Comparison of ENCODE assay signal across 1 cellular context in genomic region chr3:124700880-124701684, GRCh38.
TF ChIP-seq lines count a peak whose summit lies in the region.

No MANE protein-coding gene starts in this region.

TF ChIP-seq in HepG2, 621 proteins besides CTCF, POLR2A, EP300 and RAD21 (continued from another document and continues in another):
- TF ChIP-seq ZSCAN30 (CRISPR knock-in tag; IDR thresholded peaks at IDR 0.05) = no peak
- TF ChIP-seq IRX3 (CRISPR knock-in tag; IDR thresholded peaks at IDR 0.05; ENCODE audit: borderline replicate concordance, low read depth) = no peak
- 0 out of 2 replicates have a peak, but pooled peaks have one; percentile 8 for TF ChIP-seq MAZ (IDR thresholded peaks at IDR 0.05; ENCODE audit: borderline replicate concordance, low read depth, low read length)
- peak; percentile 83 for TF ChIP-seq MAZ (CRISPR knock-in tag; IDR thresholded peaks at IDR 0.05; ENCODE audit: low read depth)
- peak; percentile 70; the same call in 1 of the 2 replicates for TF ChIP-seq ZNF724P (CRISPR knock-in tag; IDR thresholded peaks at IDR 0.05; ENCODE audit: borderline replicate concordance)
- no peak for TF ChIP-seq ZNF549 (CRISPR knock-in tag; IDR thresholded peaks at IDR 0.05)
- TF ChIP-seq RBFOX2 (IDR thresholded peaks at IDR 0.05; ENCODE audit: low read depth, low read length) = no peak
- TF ChIP-seq ARNT2 (CRISPR knock-in tag; IDR thresholded peaks at IDR 0.05; ENCODE audit: low read depth) = peak; percentile 62; the same call in 1 of the 2 replicates
- TF ChIP-seq, protein P1, sequence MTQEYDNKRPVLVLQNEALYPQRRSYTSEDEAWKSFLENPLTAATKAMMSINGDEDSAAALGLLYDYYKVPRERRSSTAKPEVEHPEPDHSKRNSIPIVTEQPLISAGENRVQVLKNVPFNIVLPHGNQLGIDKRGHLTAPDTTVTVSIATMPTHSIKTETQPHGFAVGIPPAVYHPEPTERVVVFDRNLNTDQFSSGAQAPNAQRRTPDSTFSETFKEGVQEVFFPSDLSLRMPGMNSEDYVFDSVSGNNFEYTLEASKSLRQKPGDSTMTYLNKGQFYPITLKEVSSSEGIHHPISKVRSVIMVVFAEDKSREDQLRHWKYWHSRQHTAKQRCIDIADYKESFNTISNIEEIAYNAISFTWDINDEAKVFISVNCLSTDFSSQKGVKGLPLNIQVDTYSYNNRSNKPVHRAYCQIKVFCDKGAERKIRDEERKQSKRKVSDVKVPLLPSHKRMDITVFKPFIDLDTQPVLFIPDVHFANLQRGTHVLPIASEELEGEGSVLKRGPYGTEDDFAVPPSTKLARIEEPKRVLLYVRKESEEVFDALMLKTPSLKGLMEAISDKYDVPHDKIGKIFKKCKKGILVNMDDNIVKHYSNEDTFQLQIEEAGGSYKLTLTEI (CRISPR knock-in tag; conservative IDR thresholded peaks at IDR 0.05) = no peak
- TF ChIP-seq ZNF496 (CRISPR knock-in tag; IDR thresholded peaks at IDR 0.05; ENCODE audit: insufficient replicate concordance) = no peak
- no peak for TF ChIP-seq NBN (conservative IDR thresholded peaks at IDR 0.05)
- peak; percentile 96 for TF ChIP-seq JUND (CRISPR knock-in tag; IDR thresholded peaks at IDR 0.05)
- no peak for TF ChIP-seq ZNF576 (CRISPR knock-in tag; IDR thresholded peaks at IDR 0.05)
- TF ChIP-seq, protein P2, sequence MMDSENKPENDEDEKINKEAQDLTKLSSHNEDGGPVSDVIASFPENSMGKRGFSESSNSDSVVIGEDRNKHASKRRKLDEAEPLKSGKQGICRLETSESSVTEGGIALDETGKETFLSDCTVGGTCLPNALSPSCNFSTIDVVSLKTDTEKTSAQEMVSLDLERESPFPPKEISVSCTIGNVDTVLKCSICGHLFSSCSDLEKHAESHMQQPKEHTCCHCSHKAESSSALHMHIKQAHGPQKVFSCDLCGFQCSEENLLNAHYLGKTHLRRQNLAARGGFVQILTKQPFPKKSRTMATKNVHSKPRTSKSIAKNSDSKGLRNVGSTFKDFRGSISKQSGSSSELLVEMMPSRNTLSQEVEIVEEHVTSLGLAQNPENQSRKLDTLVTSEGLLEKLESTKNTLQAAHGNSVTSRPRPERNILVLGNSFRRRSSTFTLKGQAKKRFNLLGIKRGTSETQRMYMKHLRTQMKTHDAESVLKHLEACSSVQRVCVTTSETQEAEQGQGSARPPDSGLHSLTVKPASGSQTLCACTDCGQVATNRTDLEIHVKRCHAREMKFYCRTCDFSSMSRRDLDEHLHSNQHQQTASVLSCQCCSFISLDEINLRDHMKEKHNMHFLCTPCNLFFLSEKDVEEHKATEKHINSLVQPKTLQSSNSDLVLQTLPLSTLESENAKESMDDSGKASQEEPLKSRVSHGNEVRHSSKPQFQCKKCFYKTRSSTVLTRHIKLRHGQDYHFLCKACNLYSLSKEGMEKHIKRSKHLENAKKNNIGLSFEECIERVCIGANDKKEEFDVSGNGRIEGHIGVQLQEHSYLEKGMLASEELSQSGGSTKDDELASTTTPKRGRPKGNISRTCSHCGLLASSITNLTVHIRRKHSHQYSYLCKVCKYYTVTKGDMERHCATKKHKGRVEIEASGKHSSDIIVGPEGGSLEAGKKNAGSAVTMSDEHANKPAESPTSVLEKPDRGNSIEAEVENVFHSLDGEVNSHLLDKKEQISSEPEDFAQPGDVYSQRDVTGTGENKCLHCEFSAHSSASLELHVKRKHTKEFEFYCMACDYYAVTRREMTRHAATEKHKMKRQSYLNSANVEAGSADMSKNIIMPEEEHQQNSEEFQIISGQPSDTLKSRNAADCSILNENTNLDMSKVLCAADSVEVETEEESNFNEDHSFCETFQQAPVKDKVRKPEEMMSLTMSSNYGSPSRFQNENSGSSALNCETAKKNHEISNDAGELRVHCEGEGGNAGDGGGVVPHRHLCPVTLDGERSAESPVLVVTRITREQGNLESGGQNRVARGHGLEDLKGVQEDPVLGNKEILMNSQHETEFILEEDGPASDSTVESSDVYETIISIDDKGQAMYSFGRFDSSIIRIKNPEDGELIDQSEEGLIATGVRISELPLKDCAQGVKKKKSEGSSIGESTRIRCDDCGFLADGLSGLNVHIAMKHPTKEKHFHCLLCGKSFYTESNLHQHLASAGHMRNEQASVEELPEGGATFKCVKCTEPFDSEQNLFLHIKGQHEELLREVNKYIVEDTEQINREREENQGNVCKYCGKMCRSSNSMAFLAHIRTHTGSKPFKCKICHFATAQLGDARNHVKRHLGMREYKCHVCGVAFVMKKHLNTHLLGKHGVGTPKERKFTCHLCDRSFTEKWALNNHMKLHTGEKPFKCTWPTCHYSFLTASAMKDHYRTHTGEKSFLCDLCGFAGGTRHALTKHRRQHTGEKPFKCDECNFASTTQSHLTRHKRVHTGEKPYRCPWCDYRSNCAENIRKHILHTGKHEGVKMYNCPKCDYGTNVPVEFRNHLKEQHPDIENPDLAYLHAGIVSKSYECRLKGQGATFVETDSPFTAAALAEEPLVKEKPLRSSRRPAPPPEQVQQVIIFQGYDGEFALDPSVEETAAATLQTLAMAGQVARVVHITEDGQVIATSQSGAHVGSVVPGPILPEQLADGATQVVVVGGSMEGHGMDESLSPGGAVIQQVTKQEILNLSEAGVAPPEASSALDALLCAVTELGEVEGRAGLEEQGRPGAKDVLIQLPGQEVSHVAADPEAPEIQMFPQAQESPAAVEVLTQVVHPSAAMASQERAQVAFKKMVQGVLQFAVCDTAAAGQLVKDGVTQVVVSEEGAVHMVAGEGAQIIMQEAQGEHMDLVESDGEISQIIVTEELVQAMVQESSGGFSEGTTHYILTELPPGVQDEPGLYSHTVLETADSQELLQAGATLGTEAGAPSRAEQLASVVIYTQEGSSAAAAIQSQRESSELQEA (CRISPR knock-in tag; IDR thresholded peaks at IDR 0.05; ENCODE audit: not compliant biosample characterization) = no peak
- TF ChIP-seq SOX13 (IDR thresholded peaks at IDR 0.05) = peak; percentile 66
- TF ChIP-seq SOX13 (CRISPR knock-in tag; conservative IDR thresholded peaks at IDR 0.05 in 1 of 2, IDR thresholded peaks at IDR 0.05 in 1 of 2) = peak in 1 of 2 experiments; percentile 90; a peak in 2 of 4 replicates
- TF ChIP-seq GPN1 (CRISPR knock-in tag; IDR thresholded peaks at IDR 0.05; ENCODE audit: borderline replicate concordance) = no peak
- TF ChIP-seq ZFP36L2 (CRISPR knock-in tag; IDR thresholded peaks at IDR 0.05) = no peak
- peak; percentile 94 for TF ChIP-seq ZNF614 (CRISPR knock-in tag; IDR thresholded peaks at IDR 0.05; ENCODE audit: borderline replicate concordance)
- TF ChIP-seq ZNF20 (CRISPR knock-in tag; IDR thresholded peaks at IDR 0.05) = no peak
- TF ChIP-seq ZNF792 (CRISPR knock-in tag; IDR thresholded peaks at IDR 0.05) = 0 out of 2 replicates have a peak, but pooled peaks have one; percentile 57
- no peak for TF ChIP-seq CBFB (CRISPR knock-in tag; IDR thresholded peaks at IDR 0.05)
- no peak; the same call in 1 of the 2 replicates for TF ChIP-seq EHMT2 (IDR thresholded peaks at IDR 0.05; ENCODE audit: borderline replicate concordance, low read depth, low read length)
- no peak for TF ChIP-seq ZNF672 (CRISPR knock-in tag; IDR thresholded peaks at IDR 0.05)
- TF ChIP-seq POLR2AphosphoS5 (IDR thresholded peaks at IDR 0.05; ENCODE audit: low read depth, low read length) = peak; percentile 95
- TF ChIP-seq ZNF790 (CRISPR knock-in tag; IDR thresholded peaks at IDR 0.05; ENCODE audit: borderline replicate concordance) = no peak
- TF ChIP-seq, protein P3, sequence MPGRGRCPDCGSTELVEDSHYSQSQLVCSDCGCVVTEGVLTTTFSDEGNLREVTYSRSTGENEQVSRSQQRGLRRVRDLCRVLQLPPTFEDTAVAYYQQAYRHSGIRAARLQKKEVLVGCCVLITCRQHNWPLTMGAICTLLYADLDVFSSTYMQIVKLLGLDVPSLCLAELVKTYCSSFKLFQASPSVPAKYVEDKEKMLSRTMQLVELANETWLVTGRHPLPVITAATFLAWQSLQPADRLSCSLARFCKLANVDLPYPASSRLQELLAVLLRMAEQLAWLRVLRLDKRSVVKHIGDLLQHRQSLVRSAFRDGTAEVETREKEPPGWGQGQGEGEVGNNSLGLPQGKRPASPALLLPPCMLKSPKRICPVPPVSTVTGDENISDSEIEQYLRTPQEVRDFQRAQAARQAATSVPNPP (CRISPR knock-in tag; IDR thresholded peaks at IDR 0.05) = no peak
- TF ChIP-seq TARDBP (CRISPR knock-in tag; IDR thresholded peaks at IDR 0.05) = peak; percentile 83
- TF ChIP-seq RFX1 (IDR thresholded peaks at IDR 0.05) = no peak
- no peak; the same call in 1 of the 2 replicates for TF ChIP-seq ZNF124 (CRISPR knock-in tag; IDR thresholded peaks at IDR 0.05)
- peak; percentile 75 for TF ChIP-seq ZNF441 (CRISPR knock-in tag; IDR thresholded peaks at IDR 0.05; ENCODE audit: borderline replicate concordance)
- TF ChIP-seq, protein P4, sequence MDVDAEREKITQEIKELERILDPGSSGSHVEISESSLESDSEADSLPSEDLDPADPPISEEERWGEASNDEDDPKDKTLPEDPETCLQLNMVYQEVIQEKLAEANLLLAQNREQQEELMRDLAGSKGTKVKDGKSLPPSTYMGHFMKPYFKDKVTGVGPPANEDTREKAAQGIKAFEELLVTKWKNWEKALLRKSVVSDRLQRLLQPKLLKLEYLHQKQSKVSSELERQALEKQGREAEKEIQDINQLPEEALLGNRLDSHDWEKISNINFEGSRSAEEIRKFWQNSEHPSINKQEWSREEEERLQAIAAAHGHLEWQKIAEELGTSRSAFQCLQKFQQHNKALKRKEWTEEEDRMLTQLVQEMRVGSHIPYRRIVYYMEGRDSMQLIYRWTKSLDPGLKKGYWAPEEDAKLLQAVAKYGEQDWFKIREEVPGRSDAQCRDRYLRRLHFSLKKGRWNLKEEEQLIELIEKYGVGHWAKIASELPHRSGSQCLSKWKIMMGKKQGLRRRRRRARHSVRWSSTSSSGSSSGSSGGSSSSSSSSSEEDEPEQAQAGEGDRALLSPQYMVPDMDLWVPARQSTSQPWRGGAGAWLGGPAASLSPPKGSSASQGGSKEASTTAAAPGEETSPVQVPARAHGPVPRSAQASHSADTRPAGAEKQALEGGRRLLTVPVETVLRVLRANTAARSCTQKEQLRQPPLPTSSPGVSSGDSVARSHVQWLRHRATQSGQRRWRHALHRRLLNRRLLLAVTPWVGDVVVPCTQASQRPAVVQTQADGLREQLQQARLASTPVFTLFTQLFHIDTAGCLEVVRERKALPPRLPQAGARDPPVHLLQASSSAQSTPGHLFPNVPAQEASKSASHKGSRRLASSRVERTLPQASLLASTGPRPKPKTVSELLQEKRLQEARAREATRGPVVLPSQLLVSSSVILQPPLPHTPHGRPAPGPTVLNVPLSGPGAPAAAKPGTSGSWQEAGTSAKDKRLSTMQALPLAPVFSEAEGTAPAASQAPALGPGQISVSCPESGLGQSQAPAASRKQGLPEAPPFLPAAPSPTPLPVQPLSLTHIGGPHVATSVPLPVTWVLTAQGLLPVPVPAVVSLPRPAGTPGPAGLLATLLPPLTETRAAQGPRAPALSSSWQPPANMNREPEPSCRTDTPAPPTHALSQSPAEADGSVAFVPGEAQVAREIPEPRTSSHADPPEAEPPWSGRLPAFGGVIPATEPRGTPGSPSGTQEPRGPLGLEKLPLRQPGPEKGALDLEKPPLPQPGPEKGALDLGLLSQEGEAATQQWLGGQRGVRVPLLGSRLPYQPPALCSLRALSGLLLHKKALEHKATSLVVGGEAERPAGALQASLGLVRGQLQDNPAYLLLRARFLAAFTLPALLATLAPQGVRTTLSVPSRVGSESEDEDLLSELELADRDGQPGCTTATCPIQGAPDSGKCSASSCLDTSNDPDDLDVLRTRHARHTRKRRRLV (CRISPR knock-in tag; IDR thresholded peaks at IDR 0.05) = no peak
- TF ChIP-seq RFXAP (CRISPR knock-in tag; IDR thresholded peaks at IDR 0.05; ENCODE audit: borderline replicate concordance) = peak; percentile 90; the same call in 1 of the 2 replicates
- TF ChIP-seq ZFP91 (CRISPR knock-in tag; IDR thresholded peaks at IDR 0.05; ENCODE audit: borderline replicate concordance) = peak; percentile 73
- TF ChIP-seq KLF12 (CRISPR knock-in tag; IDR thresholded peaks at IDR 0.05; ENCODE audit: borderline replicate concordance) = no peak
- TF ChIP-seq DMTF1 (CRISPR knock-in tag; IDR thresholded peaks at IDR 0.05) = peak; percentile 34; the same call in 1 of the 2 replicates
- peak; percentile 78 for TF ChIP-seq ZNF143 (CRISPR knock-in tag; IDR thresholded peaks at IDR 0.05)
- peak; percentile 40; the same call in 1 of the 2 replicates for TF ChIP-seq SSRP1 (CRISPR knock-in tag; IDR thresholded peaks at IDR 0.05)
- TF ChIP-seq, protein P5, sequence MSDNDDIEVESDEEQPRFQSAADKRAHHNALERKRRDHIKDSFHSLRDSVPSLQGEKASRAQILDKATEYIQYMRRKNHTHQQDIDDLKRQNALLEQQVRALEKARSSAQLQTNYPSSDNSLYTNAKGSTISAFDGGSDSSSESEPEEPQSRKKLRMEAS (IDR thresholded peaks at IDR 0.05) = peak; percentile 86
- TF ChIP-seq ZNF337 (CRISPR knock-in tag; IDR thresholded peaks at IDR 0.05; ENCODE audit: borderline replicate concordance, low read depth) = peak; percentile 74; the same call in 1 of the 2 replicates
